In genomic region chr6:26053929-26054658, GRCh38 we compare ENCODE assay signal across 9 cellular contexts. TPM values are rescaled to one million over a fixed set of nuclear protein-coding genes. Genes with fewer than 3 reads are reported as not detected.
A peak's percentile ranks its signal among the peaks of the same experiment; 100 is the strongest.
DNase-seq lines count a peak whose midpoint lies in the region; ATAC-seq, FAIRE-seq and TF ChIP-seq lines count a peak whose summit lies in the region.
"Had no signal": no experiment of that assay in that cellular context is flagged by ENCODE, and none has a peak within 500 bp of the region (broad histone marks: within the 10 kb centered on the region; RNA-seq: fewer than 3 reads in every experiment).

No MANE protein-coding gene starts in this region.

- H3K36me3 Mint-ChIP-seq in activated naive CD4-positive, alpha-beta T cell treated with anti-CD3 and anti-CD28 coated beads, Interleukin-2, amount 10 ng/mL, durations not matched to agents 7 days and 5 days: peaks cover 6% of the 10 kb centered on the region

- H3K9me3 Mint-ChIP-seq in activated naive CD4-positive, alpha-beta T cell treated with anti-CD3 and anti-CD28 coated beads, Interleukin-2, amount 10 ng/mL, durations not matched to agents 7 days and 5 days: no peaks in the 10 kb centered on the region

- peak overlapping the region; percentile 91 for H3K4me3 Mint-ChIP-seq in activated naive CD4-positive, alpha-beta T cell treated with anti-CD3 and anti-CD28 coated beads, Interleukin-2, amount 10 ng/mL, durations not matched to agents 7 days and 5 days

- intact Hi-C loops in right cardiac atrium (cut with DNase I): loop anchor here in 1 of 4 donors (10.0 kb wide), 1 partner anchor 141 kb away; a partner anchor contains a TSS

- no peak for FAIRE-seq in small intestine (lab: Jason Lieb, UNC)
- FAIRE-seq: islet of Langerhans had no signal

- no peaks in the 10 kb centered on the region for H3K36me3 ChIP-seq in WERI-Rb-1
- H3K36me3 ChIP-seq in small intestine (ENCODE audit: control insufficient read depth in 2 of 2, insufficient read depth in 2 of 2, low read length in 2 of 2): no peaks in the 10 kb centered on the region

- no peak for DNase-seq in activated naive CD4-positive, alpha-beta T cell treated with anti-CD3 and anti-CD28 coated beads, Interleukin-2, amount 10 ng/mL, durations not matched to agents 7 days and 5 days
- no peak for DNase-seq in activated naive CD4-positive, alpha-beta T cell treated with Interleukin-2 at 50 U/mL for 16 hours
- DNase-seq in WERI-Rb-1 (no peak), right cardiac atrium (no peak), small intestine (no peak), UCSD-AML1 (lab: John Stamatoyannopoulos, UW; ENCODE audit: unreplicated experiment) (no peak), NCI-H226 (no peak), left lobe of liver (ENCODE audit: low spot score) (no peak)

- CTCF ChIA-PET in activated naive CD4-positive, alpha-beta T cell treated with anti-CD3 and anti-CD28 coated beads, Interleukin-2, amount 10 ng/mL, durations not matched to agents 7 days and 5 days (lab: Charles Lee): no interaction called here

- peaks cover 47% of the 10 kb centered on the region for H3K4me1 Mint-ChIP-seq in activated naive CD4-positive, alpha-beta T cell treated with anti-CD3 and anti-CD28 coated beads, Interleukin-2, amount 10 ng/mL, durations not matched to agents 7 days and 5 days

- H3K27ac ChIP-seq in WERI-Rb-1 (peak overlapping the region; percentile 91), right cardiac atrium (ENCODE audit: low read length) (peak overlapping the region; percentile 59), small intestine (ENCODE audit: low read depth in 1 of 2, low read length in 1 of 2) (peak overlapping the region; percentile 98 to 99)

- no peaks in the 10 kb centered on the region for H3K9me3 ChIP-seq in WERI-Rb-1 (ENCODE audit: severe bottlenecking)
- H3K9me3 ChIP-seq in right cardiac atrium (ENCODE audit: control insufficient read depth, low read length): no peaks in the 10 kb centered on the region
- H3K9me3 ChIP-seq in small intestine (ENCODE audit: control insufficient read depth, low read depth): no peaks in the 10 kb centered on the region

- H3K4me1 ChIP-seq in right cardiac atrium (ENCODE audit: control insufficient read depth, insufficient read depth, low read length): no peaks in the 10 kb centered on the region
- H3K4me1 ChIP-seq in small intestine (ENCODE audit: control insufficient read depth in 2 of 2, insufficient read depth in 1 of 2, low read depth in 1 of 2, low read length in 1 of 2): no peaks in the 10 kb centered on the region

- ATAC-seq in right cardiac atrium: no peak
- ATAC-seq in left lobe of liver: no peak

- WGBS in right cardiac atrium: 20% methylated on average over 6 of the region's 6 CpGs
- WGBS in small intestine, 3 donors: 22 to 29% (median 27%) methylated on average over 6 of the region's 6 CpGs

- TF ChIP-seq CTCF in WERI-Rb-1 (IDR thresholded peaks at IDR 0.05; ENCODE audit: low read depth, low read length): no peak

- H3K27me3 Mint-ChIP-seq in activated naive CD4-positive, alpha-beta T cell treated with anti-CD3 and anti-CD28 coated beads, Interleukin-2, amount 10 ng/mL, durations not matched to agents 7 days and 5 days: peaks cover 8% of the 10 kb centered on the region

- H3K27me3 ChIP-seq in WERI-Rb-1 (ENCODE audit: insufficient read depth, low read depth, severe bottlenecking) (no peaks in the 10 kb centered on the region), right cardiac atrium (ENCODE audit: control insufficient read depth, insufficient read depth) (no peaks in the 10 kb centered on the region), small intestine (ENCODE audit: control insufficient read depth in 2 of 2, insufficient read depth in 2 of 2, low read length in 2 of 2) (no peaks in the 10 kb centered on the region)

- peak overlapping the region; percentile 76 for H3K4me3 ChIP-seq in WERI-Rb-1 (ENCODE audit: low read depth, low read length)
- peak overlapping the region; percentile 86 for H3K4me3 ChIP-seq in right cardiac atrium (ENCODE audit: low read length)
- H3K4me3 ChIP-seq in small intestine (ENCODE audit: low read depth in 1 of 2, low read length in 2 of 2): peak overlapping the region; percentile 49 to 83

- H3K27ac Mint-ChIP-seq in activated naive CD4-positive, alpha-beta T cell treated with anti-CD3 and anti-CD28 coated beads, Interleukin-2, amount 10 ng/mL, durations not matched to agents 7 days and 5 days: peak overlapping the region; percentile 99

RNA-seq across cellular contexts. Expression of gene HFE, which starts 33.1 kb away (rescaled TPM):
- 10 to 100 TPM in 1 of 4 donors, 1 to 10 TPM in 3; 4.3 to 13.2 (median 8.4) TPM for total RNA-seq in right cardiac atrium
- polyA plus RNA-seq in right cardiac atrium: 5.3 TPM
- 1 to 10 TPM in 2 of 3 donors, under 1 TPM in 1; 0.67 to 7.3 (median 2.4) TPM for polyA plus RNA-seq in small intestine
- 14.1 TPM for total RNA-seq in left lobe of liver
